ENCODE assay signal across 8 cellular contexts in genomic region chr17:2929881-2930533, GRCh38.
DNase-seq lines count a peak whose midpoint lies in the region; ATAC-seq and TF ChIP-seq lines count a peak whose summit lies in the region.

No MANE protein-coding gene starts in this region.

- intact Hi-C loops in ascending aorta (cut with DNase I) (no loop called here), left colon (cut with DNase I, micrococcal nuclease) (no loop called here), transverse colon (cut with DNase I; ENCODE audit: low total_unique reads) (no loop called here)

- H3K9me2 ChIP-seq in OCI-LY1 (ENCODE audit: low read depth, low read length) = no peaks in the 10 kb centered on the region

- H3K9ac ChIP-seq in OCI-LY1 (ENCODE audit: low read length) = no peak overlapping the region

- H3K27me3 ChIP-seq in OCI-LY1 (ENCODE audit: insufficient read depth, low read length) = peaks cover 13% of the 10 kb centered on the region; the same call in 1 of the 2 replicates
- H3K27me3 ChIP-seq in ascending aorta = no peaks in the 10 kb centered on the region
- no peaks in the 10 kb centered on the region for H3K27me3 ChIP-seq in transverse colon

- H3K79me2 ChIP-seq in OCI-LY1 (ENCODE audit: insufficient read depth, low read length) = no peaks in the 10 kb centered on the region

- H3K4me2 ChIP-seq in OCI-LY1 (ENCODE audit: low read length) = no peak overlapping the region

- no peaks in the 10 kb centered on the region for H3F3A ChIP-seq in OCI-LY1 (ENCODE audit: insufficient read depth, low read length)

- peak; percentile 77 for TF ChIP-seq CTCF in OCI-LY1 (IDR thresholded peaks at IDR 0.05; ENCODE audit: low read length)
- TF ChIP-seq CTCF in ascending aorta (IDR thresholded peaks at IDR 0.05) = peak in 2 of 3 experiments; percentile 10 to 35
- peak; percentile 63 to 88 (median 76) for TF ChIP-seq CTCF in transverse colon (IDR thresholded peaks at IDR 0.05)

- H3K27ac ChIP-seq in OCI-LY1 (ENCODE audit: low read depth, low read length, poor library complexity, severe bottlenecking) = no peak overlapping the region
- H3K27ac ChIP-seq in ascending aorta = no peak overlapping the region
- peak overlapping the region in 3 of 4 donors; percentile 32 to 64 (median 50) for H3K27ac ChIP-seq in transverse colon

- in situ Hi-C loops in transverse colon (cut with MboI; ENCODE audit: low pct_ligation_motif_present in 1 of 4, low pct_unique_long_range_greater_than_20kb in 1 of 4, low sequenced_read_pairs in 3 of 4) = no loop called here

- DNase-seq in NCI-H526 (lab: John Stamatoyannopoulos, UW) (peak; percentile 20 to 52), NCI-H526 treated with DMSO at 0.1 percent for 48 hours (lab: John Stamatoyannopoulos, UW) (no peak), ascending aorta (ENCODE audit: low spot score in 2 of 2) (no peak), left colon (peak; percentile 46 to 68), transverse colon (peak; percentile 60)

- H3K4me3 ChIP-seq in OCI-LY1 (ENCODE audit: low read depth, low read length, poor library complexity, severe bottlenecking) = no peak overlapping the region
- H3K4me3 ChIP-seq in ascending aorta = no peak overlapping the region
- no peak overlapping the region for H3K4me3 ChIP-seq in transverse colon

- no peaks in the 10 kb centered on the region for H3K9me3 ChIP-seq in OCI-LY1 (ENCODE audit: low read length)
- no peaks in the 10 kb centered on the region for H3K9me3 ChIP-seq in ascending aorta
- H3K9me3 ChIP-seq in transverse colon = no peaks in the 10 kb centered on the region

- peak; percentile 79 for ATAC-seq in left colon
- no peak for ATAC-seq in HG02981 (IDR thresholded peaks at IDR 0.05; ENCODE audit: unreplicated experiment)
- ATAC-seq in GM18498 (IDR thresholded peaks at IDR 0.05; ENCODE audit: unreplicated experiment) = no peak

- H3K4me1 ChIP-seq in OCI-LY1 (ENCODE audit: insufficient read depth, low read length, severe bottlenecking) (peaks cover 9% of the 10 kb centered on the region), ascending aorta (no peaks in the 10 kb centered on the region), transverse colon (peaks cover 5 to 19% (median 14%) of the 10 kb centered on the region in 4 donors)

- no peak for TF ChIP-seq POLR2A in transverse colon (IDR thresholded peaks at IDR 0.05)

- no peak overlapping the region for H2AFZ ChIP-seq in OCI-LY1 (ENCODE audit: low read length)

- H3K36me3 ChIP-seq in OCI-LY1 (ENCODE audit: insufficient read depth, low read length) (no peaks in the 10 kb centered on the region), ascending aorta (no peaks in the 10 kb centered on the region), transverse colon (no peaks in the 10 kb centered on the region)

- 41% methylated on average over 14 of the region's 15 CpGs; no CpG with 5 or more reads in 1 of the 2 donors for WGBS in transverse colon (ENCODE audit: low coverage in 1 of 2), 2 donors

- no peak for TF ChIP-seq EP300 in transverse colon (IDR thresholded peaks at IDR 0.05; ENCODE audit: low read depth)

- H4K20me1 ChIP-seq in OCI-LY1 (ENCODE audit: insufficient read depth, low read length) = no peaks in the 10 kb centered on the region

Comparison
In these comparisons a context has a peak if more than half of its experiments do, and no peak if none do; other contexts are left out.
1. DNase-seq: peak in NCI-H526 (2 of 2), left colon (2 of 2) and transverse colon (single experiment); none in NCI-H526 treated with DMSO at 0.1 percent for 48 hours (single experiment) and ascending aorta (0 of 2).
2. H3K27ac ChIP-seq: peak in transverse colon (3 of 4); none in OCI-LY1 (single experiment) and ascending aorta (0 of 2).
3. CTCF ChIP-seq: peak in every context shown above with its lines; median percentile 77 in OCI-LY1; 76 in transverse colon; 22 in ascending aorta.